Comparison of ENCODE assay signal across 7 cellular contexts in genomic region chr1:207797229-207797973, GRCh38. TPM values are rescaled to one million over a fixed set of nuclear protein-coding genes. Genes with fewer than 3 reads are reported as not detected.
DNase-seq lines count a peak whose midpoint lies in the region; ATAC-seq, FAIRE-seq and TF ChIP-seq lines count a peak whose summit lies in the region.

No MANE protein-coding gene starts in this region.

- TF ChIP-seq POLR2A in GM12892 (IDR thresholded peaks at IDR 0.05; ENCODE audit: low read depth, low read length), result no peak

- DNase-seq in GM12892 (ENCODE audit: insufficient read length) (no peak), NCI-H2107 treated with DMSO at 0.1 percent for 48 hours (lab: John Stamatoyannopoulos, UW; ENCODE audit: unreplicated experiment) (peak; percentile 56), bronchial epithelial cell (ENCODE audit: low read depth) (peak; percentile 92), islet precursor cell (peak; percentile 87)
- DNase-seq in stimulated activated CD4-positive, alpha-beta T cell treated with anti-CD3 and anti-CD28 coated beads, Interleukin-1b, Interleukin-23, amount 100 ng/mL, for 4 hours (ENCODE audit: low read depth in 2 of 2), result peak; percentile 71 to 74

- FAIRE-seq in GM12892 (lab: Jason Lieb, UNC), result peak; percentile 98
- FAIRE-seq in bronchial epithelial cell (lab: Jason Lieb, UNC), result no peak

- TF ChIP-seq CTCF in WI38 (IDR thresholded peaks at IDR 0.05; ENCODE audit: low read depth, low read length) (peak; percentile 69), bronchial epithelial cell (IDR thresholded peaks at IDR 0.05; ENCODE audit: insufficient read depth, low read length, severe bottlenecking) (peak; percentile 68)

- H3K36me3 ChIP-seq in bronchial epithelial cell (ENCODE audit: control insufficient read depth, insufficient read depth, low read length), result peaks cover 4% of the 10 kb centered on the region

- ATAC-seq in HG02981 (IDR thresholded peaks at IDR 0.05; ENCODE audit: unreplicated experiment), result peak; percentile 80

- no peak overlapping the region for H3K4me3 ChIP-seq in WI38 (ENCODE audit: low read depth, low read length)
- no peak overlapping the region for H3K4me3 ChIP-seq in bronchial epithelial cell (ENCODE audit: low read depth, low read length)

- H3K27me3 ChIP-seq in bronchial epithelial cell (ENCODE audit: control insufficient read depth, insufficient read depth, low read length), result no peaks in the 10 kb centered on the region

RNA-seq across cellular contexts. Expression of gene CD46, which starts 45.5 kb away (rescaled TPM):
- polyA plus RNA-seq in GM12892 (2012; ENCODE audit: missing spikeins), result 96.6 TPM
- total RNA-seq in bronchial epithelial cell, result 128 and 192 TPM in 2 replicates
